Comparison of ENCODE assay signal across 14 cellular contexts in the genomic region with DNA sequence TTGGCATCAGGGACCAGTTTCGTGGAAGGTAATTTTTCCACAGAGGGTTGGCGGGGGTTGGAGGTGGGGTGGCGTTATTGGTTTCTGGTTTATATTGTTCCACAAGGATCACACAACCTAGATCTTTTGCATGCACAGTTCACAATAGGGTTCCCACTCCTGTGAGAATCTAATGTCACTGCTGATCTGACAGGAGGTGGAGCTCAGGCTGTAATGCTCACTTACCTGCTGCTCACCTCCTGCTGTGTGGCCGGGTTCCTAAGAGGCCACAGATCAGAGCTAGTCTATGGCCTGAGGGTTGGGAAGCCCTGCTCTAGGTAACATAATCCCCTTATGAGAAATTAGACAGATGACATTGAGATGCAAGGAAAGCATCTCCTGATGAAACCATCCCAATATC. TPM values are rescaled to one million over a fixed set of nuclear protein-coding genes. Genes with fewer than 3 reads are reported as not detected.
DNase-seq lines count a peak whose midpoint lies in the region; ATAC-seq and TF ChIP-seq lines count a peak whose summit lies in the region.
"Had no signal": no experiment of that assay in that cellular context is flagged by ENCODE, and none has a peak within 500 bp of the region (broad histone marks: within the 10 kb centered on the region; RNA-seq: fewer than 3 reads in every experiment).

No MANE protein-coding gene starts in this region.

- TF ChIP-seq CTCF in Peyer's patch (IDR thresholded peaks at IDR 0.05) (no peak), mucosa of descending colon (IDR thresholded peaks at IDR 0.05) (no peak)

- ATAC-seq in mucosa of descending colon: no peak
- ATAC-seq in GM18520 (IDR thresholded peaks at IDR 0.05; ENCODE audit: unreplicated experiment): no peak
- ATAC-seq: left lobe of liver had no signal

- H3K27ac Mint-ChIP-seq in CD4-positive, alpha-beta memory T cell: peak overlapping the region; percentile 34 to 93 (median 89)
- peak overlapping the region; percentile 84 to 97 (median 92) for H3K27ac Mint-ChIP-seq in immature natural killer cell

- peaks cover 50 to 67% (median 60%) of the 10 kb centered on the region in 4 donors for H3K4me1 Mint-ChIP-seq in CD4-positive, alpha-beta memory T cell
- H3K4me1 Mint-ChIP-seq in immature natural killer cell: peaks cover 74 to 97% of the 10 kb centered on the region in 2 donors

- peaks cover 6 to 29% (median 11%) of the 10 kb centered on the region in 10 experiments; a peak in 16 of 20 replicates for H3K4me1 ChIP-seq in BLaER1 treated with 17β-estradiol and CSF1 and Interleukin-3, amounts not matched to agents 10 nM and 100 nM
- H3K4me1 ChIP-seq in CD4-positive, alpha-beta memory T cell (ENCODE audit: insufficient read depth, low read length): peaks cover 83% of the 10 kb centered on the region
- H3K4me1 ChIP-seq in Peyer's patch: peaks cover 0 to 24% (median 0%) of the 10 kb centered on the region in 4 donors
- no peaks in the 10 kb centered on the region for H3K4me1 ChIP-seq in mucosa of descending colon (ENCODE audit: low read depth)

- no peak for DNase-seq in CD4-positive, alpha-beta memory T cell
- DNase-seq in Peyer's patch (no peak), immature natural killer cell (no peak), mucosa of gallbladder (ENCODE audit: low spot score) (no peak), mucosa of descending colon (no peak)
- DNase-seq: brain microvascular endothelial cell, Calu3, NCI-H226, T-helper 9 cell had no signal

- no peak overlapping the region for H3K9ac ChIP-seq in BLaER1 treated with 17β-estradiol and CSF1 and Interleukin-3, amounts not matched to agents 10 nM and 100 nM

- H3K4me2 ChIP-seq in BLaER1 treated with 17β-estradiol and CSF1 and Interleukin-3, amounts not matched to agents 10 nM and 100 nM: peak overlapping the region; percentile 13 to 65 (median 47); a peak in 13 of 22 replicates

- H3K36me3 Mint-ChIP-seq in CD4-positive, alpha-beta memory T cell: peaks cover 57 to 73% of the 10 kb centered on the region in 2 donors
- peaks cover 32 to 60% (median 47%) of the 10 kb centered on the region in 3 donors for H3K36me3 Mint-ChIP-seq in immature natural killer cell

- no peak overlapping the region for H3K27ac ChIP-seq in BLaER1 treated with 17β-estradiol and CSF1 and Interleukin-3, amounts not matched to agents 10 nM and 100 nM
- peak overlapping the region; percentile 25 for H3K27ac ChIP-seq in CD4-positive, alpha-beta memory T cell (ENCODE audit: low read depth, low read length)
- peak overlapping the region in 3 of 4 donors; percentile 35 to 56 (median 45) for H3K27ac ChIP-seq in Peyer's patch
- H3K27ac ChIP-seq: brain microvascular endothelial cell, tibial nerve had no signal

- H3K27me3 Mint-ChIP-seq in CD4-positive, alpha-beta memory T cell: no peaks in the 10 kb centered on the region
- H3K27me3 Mint-ChIP-seq in immature natural killer cell (ENCODE audit: low read depth in 3 of 3): peaks cover 3 to 8% (median 4%) of the 10 kb centered on the region in 3 donors

- no peak for TF ChIP-seq POLR2A in Peyer's patch (IDR thresholded peaks at IDR 0.05)

- H3K27me3 ChIP-seq in BLaER1 treated with 17β-estradiol and CSF1 and Interleukin-3, amounts not matched to agents 10 nM and 100 nM: no peaks in the 10 kb centered on the region
- no peaks in the 10 kb centered on the region for H3K27me3 ChIP-seq in CD4-positive, alpha-beta memory T cell (ENCODE audit: insufficient read depth, low read length)
- H3K27me3 ChIP-seq in Peyer's patch: no peaks in the 10 kb centered on the region
- H3K27me3 ChIP-seq: brain microvascular endothelial cell, neutrophil, tibial nerve had no signal

- H3K4me3 Mint-ChIP-seq in CD4-positive, alpha-beta memory T cell: peak overlapping the region; percentile 41 to 88 (median 79)
- H3K4me3 Mint-ChIP-seq in immature natural killer cell: peak overlapping the region; percentile 76 to 88 (median 83)

- no peaks in the 10 kb centered on the region for H3K36me3 ChIP-seq in BLaER1 treated with 17β-estradiol and CSF1 and Interleukin-3, amounts not matched to agents 10 nM and 100 nM
- peaks cover 40% of the 10 kb centered on the region for H3K36me3 ChIP-seq in CD4-positive, alpha-beta memory T cell (ENCODE audit: insufficient read depth, low read length)
- H3K36me3 ChIP-seq in Peyer's patch (no peaks in the 10 kb centered on the region), mucosa of descending colon (ENCODE audit: low read depth) (no peaks in the 10 kb centered on the region)
- H3K36me3 ChIP-seq: brain microvascular endothelial cell, tibial nerve had no signal

- no peak overlapping the region for H3K4me3 ChIP-seq in BLaER1 treated with 17β-estradiol and CSF1 and Interleukin-3, amounts not matched to agents 10 nM and 100 nM
- H3K4me3 ChIP-seq in CD4-positive, alpha-beta memory T cell (ENCODE audit: low read length in 2 of 2): peak overlapping the region in 1 of 2 donors; percentile 38
- H3K4me3 ChIP-seq in Peyer's patch: no peak overlapping the region
- H3K4me3 ChIP-seq in mucosa of descending colon: no peak overlapping the region
- H3K4me3 ChIP-seq: tibial nerve had no signal

- CTCF ChIA-PET in CD4-positive, alpha-beta memory T cell (lab: Charles Lee; ENCODE audit: partially characterized antibody): interaction anchor here (0.6 to 1.5 kb wide), 5 partner anchors 10 to 276 kb away, joined by 3 to 4 read pairs (median 3); a partner anchor contains a TSS

- H3K9me3 ChIP-seq in BLaER1 treated with 17β-estradiol and CSF1 and Interleukin-3, amounts not matched to agents 10 nM and 100 nM (replicated peaks in 1 of 11): peaks cover 0 to 4% (median 0%) of the 10 kb centered on the region in 11 experiments; a peak in 4 of 22 replicates
- no peaks in the 10 kb centered on the region for H3K9me3 ChIP-seq in CD4-positive, alpha-beta memory T cell (ENCODE audit: control insufficient read depth in 1 of 2, low read length in 2 of 2)
- H3K9me3 ChIP-seq in Peyer's patch (no peaks in the 10 kb centered on the region), mucosa of descending colon (no peaks in the 10 kb centered on the region)
- H3K9me3 ChIP-seq: neutrophil, tibial nerve had no signal

- POLR2A ChIA-PET in CD4-positive, alpha-beta memory T cell (lab: Charles Lee; ENCODE audit: partially characterized antibody): interaction anchor here (0.5 to 6.3 kb wide), 8 partner anchors 8 to 227 kb away, joined by 3 to 72 read pairs (median 4); a partner anchor contains a TSS

- intact Hi-C loops in CD4-positive, alpha-beta memory T cell (cut with micrococcal nuclease): no loop called here
- intact Hi-C loops in mucosa of descending colon (cut with DNase I, micrococcal nuclease): no loop called here

- H4K20me1 ChIP-seq in BLaER1 treated with 17β-estradiol and CSF1 and Interleukin-3, amounts not matched to agents 10 nM and 100 nM: no peaks in the 10 kb centered on the region

- peaks cover 0 to 8% (median 3%) of the 10 kb centered on the region in 8 donors for H3K9me3 Mint-ChIP-seq in CD4-positive, alpha-beta memory T cell
- no peaks in the 10 kb centered on the region for H3K9me3 Mint-ChIP-seq in immature natural killer cell

RNA-seq across cellular contexts. Expression of a gene that starts 12.6 kb away (rescaled TPM):
- 10 to 100 TPM; 76.3 to 79.2 TPM for total RNA-seq in CD4-positive, alpha-beta memory T cell
- 100 to 1,000 TPM in 1 of 2 donors, 10 to 100 TPM in 1; 37.9 to 124 TPM for polyA plus RNA-seq in CD4-positive, alpha-beta memory T cell
- total RNA-seq in Peyer's patch (10 to 100 TPM in 1 of 4 donors, 1 to 10 TPM in 3; 1.6 to 14.0 (median 3.1) TPM), mucosa of gallbladder (4.2 TPM), mucosa of descending colon (1 to 10 TPM; 2.1 to 7.3 (median 3.3) TPM)
- polyA plus RNA-seq in immature natural killer cell: 100 to 1,000 TPM in 1 of 3 donors, 10 to 100 TPM in 2; 74.4 to 212 (median 90.8) TPM
- total RNA-seq: Calu3 had no signal

Comparison
In these comparisons a context has a peak if more than half of its experiments do, and no peak if none do; other contexts are left out.
1. H3K27ac ChIP-seq: peak in CD4-positive, alpha-beta memory T cell (single experiment) and Peyer's patch (3 of 4); none in BLaER1 treated with 17β-estradiol and CSF1 and Interleukin-3, amounts not matched to agents 10 nM and 100 nM (0 of 11).
2. RNA of a gene that starts 12.6 kb away (total RNA-seq): 76.3 to 79.2 TPM in CD4-positive, alpha-beta memory T cell; 1.6 to 14.0 TPM in Peyer's patch, 4.2 TPM in mucosa of gallbladder (single experiment) and 2.1 to 7.3 TPM in mucosa of descending colon; every median in the first group is over 4 times any median in the second.